ENCODE assay signal across 1 cellular context in the genomic region with DNA sequence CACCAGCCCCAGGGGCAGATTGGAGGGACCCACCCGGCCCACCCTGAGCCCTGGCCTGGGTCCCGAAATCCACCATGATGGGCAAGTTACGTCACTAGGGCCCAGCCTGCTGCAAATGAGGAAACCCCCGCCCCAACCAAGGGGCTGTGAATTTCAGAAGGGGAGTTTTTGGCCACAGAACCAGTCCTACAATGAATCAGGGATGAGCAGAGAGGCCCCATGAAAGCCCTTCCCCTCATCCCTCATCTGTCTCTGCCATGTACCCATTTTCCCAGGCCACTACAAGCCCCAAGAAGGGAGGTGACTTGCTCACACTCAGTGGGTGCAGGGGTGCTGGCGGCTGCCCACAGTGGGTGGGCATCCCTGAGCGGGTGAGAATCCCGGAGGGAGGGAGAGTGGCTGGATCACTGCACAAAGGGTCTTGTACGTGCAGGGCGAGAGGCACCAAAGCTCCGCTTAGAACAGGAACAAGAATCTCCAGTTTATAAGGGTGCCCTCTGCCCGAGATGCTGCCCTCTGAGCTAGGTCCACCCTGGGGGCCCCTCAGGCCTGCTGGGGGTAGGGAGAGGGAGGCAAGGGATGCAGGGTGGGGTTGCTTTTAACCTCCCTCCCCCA.
TF ChIP-seq lines count a peak whose summit lies in the region.

No MANE protein-coding gene starts in this region.

TF ChIP-seq in GM12878, 131 proteins besides CTCF, POLR2A, EP300 and RAD21 (continues in another document):
- no peak for TF ChIP-seq RB1 (IDR thresholded peaks at IDR 0.05; ENCODE audit: borderline replicate concordance)
- peak; percentile 72; the same call in 1 of the 2 replicates for TF ChIP-seq ZNF592 (IDR thresholded peaks at IDR 0.05)
- TF ChIP-seq MEF2A (IDR thresholded peaks at IDR 0.05; ENCODE audit: insufficient read depth, low read depth, low read length), result 0 out of 2 replicates have a peak, but pooled peaks have one; percentile 44
- TF ChIP-seq HDGF (IDR thresholded peaks at IDR 0.05), result no peak
- TF ChIP-seq NFYA (IDR thresholded peaks at IDR 0.05; ENCODE audit: borderline replicate concordance, low read depth, low read length), result no peak
- TF ChIP-seq SMC3 (IDR thresholded peaks at IDR 0.05; ENCODE audit: borderline replicate concordance, low read length), result no peak
- TF ChIP-seq, protein P1, sequence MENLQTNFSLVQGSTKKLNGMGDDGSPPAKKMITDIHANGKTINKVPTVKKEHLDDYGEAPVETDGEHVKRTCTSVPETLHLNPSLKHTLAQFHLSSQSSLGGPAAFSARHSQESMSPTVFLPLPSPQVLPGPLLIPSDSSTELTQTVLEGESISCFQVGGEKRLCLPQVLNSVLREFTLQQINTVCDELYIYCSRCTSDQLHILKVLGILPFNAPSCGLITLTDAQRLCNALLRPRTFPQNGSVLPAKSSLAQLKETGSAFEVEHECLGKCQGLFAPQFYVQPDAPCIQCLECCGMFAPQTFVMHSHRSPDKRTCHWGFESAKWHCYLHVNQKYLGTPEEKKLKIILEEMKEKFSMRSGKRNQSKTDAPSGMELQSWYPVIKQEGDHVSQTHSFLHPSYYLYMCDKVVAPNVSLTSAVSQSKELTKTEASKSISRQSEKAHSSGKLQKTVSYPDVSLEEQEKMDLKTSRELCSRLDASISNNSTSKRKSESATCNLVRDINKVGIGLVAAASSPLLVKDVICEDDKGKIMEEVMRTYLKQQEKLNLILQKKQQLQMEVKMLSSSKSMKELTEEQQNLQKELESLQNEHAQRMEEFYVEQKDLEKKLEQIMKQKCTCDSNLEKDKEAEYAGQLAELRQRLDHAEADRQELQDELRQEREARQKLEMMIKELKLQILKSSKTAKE (IDR thresholded peaks at IDR 0.05; ENCODE audit: low read depth, poor library complexity, severe bottlenecking), result no peak
- TF ChIP-seq NRF1 (conservative IDR thresholded peaks at IDR 0.05; ENCODE audit: low read depth, low read length), result no peak
- TF ChIP-seq, protein P2, sequence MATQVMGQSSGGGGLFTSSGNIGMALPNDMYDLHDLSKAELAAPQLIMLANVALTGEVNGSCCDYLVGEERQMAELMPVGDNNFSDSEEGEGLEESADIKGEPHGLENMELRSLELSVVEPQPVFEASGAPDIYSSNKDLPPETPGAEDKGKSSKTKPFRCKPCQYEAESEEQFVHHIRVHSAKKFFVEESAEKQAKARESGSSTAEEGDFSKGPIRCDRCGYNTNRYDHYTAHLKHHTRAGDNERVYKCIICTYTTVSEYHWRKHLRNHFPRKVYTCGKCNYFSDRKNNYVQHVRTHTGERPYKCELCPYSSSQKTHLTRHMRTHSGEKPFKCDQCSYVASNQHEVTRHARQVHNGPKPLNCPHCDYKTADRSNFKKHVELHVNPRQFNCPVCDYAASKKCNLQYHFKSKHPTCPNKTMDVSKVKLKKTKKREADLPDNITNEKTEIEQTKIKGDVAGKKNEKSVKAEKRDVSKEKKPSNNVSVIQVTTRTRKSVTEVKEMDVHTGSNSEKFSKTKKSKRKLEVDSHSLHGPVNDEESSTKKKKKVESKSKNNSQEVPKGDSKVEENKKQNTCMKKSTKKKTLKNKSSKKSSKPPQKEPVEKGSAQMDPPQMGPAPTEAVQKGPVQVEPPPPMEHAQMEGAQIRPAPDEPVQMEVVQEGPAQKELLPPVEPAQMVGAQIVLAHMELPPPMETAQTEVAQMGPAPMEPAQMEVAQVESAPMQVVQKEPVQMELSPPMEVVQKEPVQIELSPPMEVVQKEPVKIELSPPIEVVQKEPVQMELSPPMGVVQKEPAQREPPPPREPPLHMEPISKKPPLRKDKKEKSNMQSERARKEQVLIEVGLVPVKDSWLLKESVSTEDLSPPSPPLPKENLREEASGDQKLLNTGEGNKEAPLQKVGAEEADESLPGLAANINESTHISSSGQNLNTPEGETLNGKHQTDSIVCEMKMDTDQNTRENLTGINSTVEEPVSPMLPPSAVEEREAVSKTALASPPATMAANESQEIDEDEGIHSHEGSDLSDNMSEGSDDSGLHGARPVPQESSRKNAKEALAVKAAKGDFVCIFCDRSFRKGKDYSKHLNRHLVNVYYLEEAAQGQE (IDR thresholded peaks at IDR 0.05; ENCODE audit: low read depth, low read length), result no peak
- no peak for TF ChIP-seq KLF5 (IDR thresholded peaks at IDR 0.05; ENCODE audit: partially characterized antibody)
- TF ChIP-seq ZNF217 (IDR thresholded peaks at IDR 0.05), result no peak
- no peak for TF ChIP-seq RFX5 (IDR thresholded peaks at IDR 0.05; ENCODE audit: low read depth, low read length)
- TF ChIP-seq, protein P3, sequence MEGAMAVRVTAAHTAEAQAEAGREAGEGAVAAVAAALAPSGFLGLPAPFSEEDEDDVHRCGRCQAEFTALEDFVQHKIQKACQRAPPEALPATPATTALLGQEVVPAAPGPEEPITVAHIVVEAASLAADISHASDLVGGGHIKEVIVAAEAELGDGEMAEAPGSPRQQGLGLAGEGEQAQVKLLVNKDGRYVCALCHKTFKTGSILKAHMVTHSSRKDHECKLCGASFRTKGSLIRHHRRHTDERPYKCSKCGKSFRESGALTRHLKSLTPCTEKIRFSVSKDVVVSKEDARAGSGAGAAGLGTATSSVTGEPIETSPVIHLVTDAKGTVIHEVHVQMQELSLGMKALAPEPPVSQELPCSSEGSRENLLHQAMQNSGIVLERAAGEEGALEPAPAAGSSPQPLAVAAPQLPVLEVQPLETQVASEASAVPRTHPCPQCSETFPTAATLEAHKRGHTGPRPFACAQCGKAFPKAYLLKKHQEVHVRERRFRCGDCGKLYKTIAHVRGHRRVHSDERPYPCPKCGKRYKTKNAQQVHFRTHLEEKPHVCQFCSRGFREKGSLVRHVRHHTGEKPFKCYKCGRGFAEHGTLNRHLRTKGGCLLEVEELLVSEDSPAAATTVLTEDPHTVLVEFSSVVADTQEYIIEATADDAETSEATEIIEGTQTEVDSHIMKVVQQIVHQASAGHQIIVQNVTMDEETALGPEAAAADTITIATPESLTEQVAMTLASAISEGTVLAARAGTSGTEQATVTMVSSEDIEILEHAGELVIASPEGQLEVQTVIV (IDR thresholded peaks at IDR 0.05; ENCODE audit: borderline replicate concordance, partially characterized antibody), result no peak
- no peak for TF ChIP-seq NR2C2 (IDR thresholded peaks at IDR 0.05; ENCODE audit: borderline replicate concordance, control insufficient read depth, insufficient read length, low read depth)
- TF ChIP-seq CBX5 (IDR thresholded peaks at IDR 0.05; ENCODE audit: low read depth), result no peak
- TF ChIP-seq IKZF2 (IDR thresholded peaks at IDR 0.05), result peak; percentile 57 to 67; a peak in 3 of 4 replicates
- no peak for TF ChIP-seq TARDBP (IDR thresholded peaks at IDR 0.05; ENCODE audit: borderline replicate concordance)
- no peak for TF ChIP-seq ZBTB40 (IDR thresholded peaks at IDR 0.05; ENCODE audit: borderline replicate concordance)
- peak; percentile 63; the same call in 1 of the 2 replicates for TF ChIP-seq RELB (IDR thresholded peaks at IDR 0.05; ENCODE audit: low read depth)
- no peak for TF ChIP-seq ZNF24 (IDR thresholded peaks at IDR 0.05)
- no peak for TF ChIP-seq NFIC (IDR thresholded peaks at IDR 0.05; ENCODE audit: low read depth, low read length)
- TF ChIP-seq DPF2 (IDR thresholded peaks at IDR 0.05), result peak; percentile 53
- no peak for TF ChIP-seq PRDM15 (CRISPR knock-in tag; IDR thresholded peaks at IDR 0.05)
- TF ChIP-seq JUNB (IDR thresholded peaks at IDR 0.05), result peak; percentile 67
- no peak for TF ChIP-seq ZNF274 (IDR thresholded peaks at IDR 0.05; ENCODE audit: insufficient read depth, insufficient read length)
- TF ChIP-seq GABPA (IDR thresholded peaks at IDR 0.05; ENCODE audit: low read depth), result no peak
- TF ChIP-seq SP1 (IDR thresholded peaks at IDR 0.05; ENCODE audit: low read depth, low read length), result peak; percentile 33
- TF ChIP-seq NFXL1 (IDR thresholded peaks at IDR 0.05; ENCODE audit: borderline replicate concordance), result no peak
- TF ChIP-seq LARP7 (IDR thresholded peaks at IDR 0.05), result no peak; the same call in 1 of the 2 replicates
